Comparison of ENCODE assay signal across 9 cellular contexts in the genomic region with DNA sequence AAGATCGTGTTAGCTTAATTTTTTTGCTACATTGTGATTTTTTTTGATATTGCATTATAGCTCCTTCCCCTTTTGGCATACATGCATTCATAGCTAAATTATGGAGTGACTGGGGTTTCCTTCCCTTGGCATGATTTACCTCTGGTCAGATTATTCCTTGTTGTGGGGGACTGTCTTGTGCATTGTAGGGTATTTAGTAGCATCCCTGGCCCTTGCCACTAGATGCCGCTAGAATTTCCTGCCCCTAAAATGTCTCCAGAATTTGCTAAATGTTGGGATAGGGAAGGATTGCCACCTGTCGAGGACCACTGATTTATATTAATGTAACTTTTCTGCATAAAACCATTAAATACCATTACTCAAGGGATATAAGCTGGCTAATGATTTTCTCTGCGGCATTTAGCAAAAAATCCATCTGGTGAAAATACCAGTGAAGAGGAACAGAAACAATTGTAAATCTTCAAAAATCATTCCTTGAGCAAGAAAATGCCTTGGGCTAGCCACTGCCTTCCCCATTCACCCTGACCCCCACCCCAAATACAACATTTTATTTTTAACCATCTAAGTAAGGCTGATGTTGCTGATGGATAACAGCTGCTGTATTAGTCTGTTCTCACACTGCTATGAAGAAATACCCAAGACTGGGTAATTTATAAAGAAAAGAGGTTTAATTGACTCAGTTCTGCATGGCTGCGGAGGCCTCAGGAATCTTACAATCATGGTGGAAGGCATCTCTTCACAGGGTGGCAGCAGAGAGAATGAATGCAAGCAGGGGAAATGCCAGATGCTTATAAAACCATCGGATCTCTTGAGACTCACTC.
DNase-seq lines count a peak whose midpoint lies in the region; ATAC-seq and TF ChIP-seq lines count a peak whose summit lies in the region.
"Had no signal": no experiment of that assay in that cellular context is flagged by ENCODE, and none has a peak within 500 bp of the region (broad histone marks: within the 10 kb centered on the region; RNA-seq: fewer than 3 reads in every experiment).

No MANE protein-coding gene starts in this region.

- intact Hi-C loops in prostate gland (cut with DNase I) = loop anchor here (2.0 to 5.0 kb wide), 2 partner anchors 37 to 535 kb away; no protein-coding TSS in a partner anchor

- TF ChIP-seq POLR2A in prostate gland (IDR thresholded peaks at IDR 0.05) = no peak

- no peaks in the 10 kb centered on the region for H3K4me1 ChIP-seq in prostate gland (replicated peaks)

- no peak overlapping the region for H3K27ac ChIP-seq in prostate gland

- peak in 2 of 4 experiments; percentile 24 to 40 for TF ChIP-seq CTCF in prostate gland (IDR thresholded peaks at IDR 0.05)

- 70% methylated on average over 6 of the region's 6 CpGs for WGBS in prostate gland

- ATAC-seq in HG03354 (IDR thresholded peaks at IDR 0.05; ENCODE audit: poor library complexity, severe bottlenecking, unreplicated experiment) (peak; percentile 32), GM18907 (IDR thresholded peaks at IDR 0.05; ENCODE audit: unreplicated experiment) (no peak), GM21367 (IDR thresholded peaks at IDR 0.05; ENCODE audit: unreplicated experiment) (no peak), GM19023 (IDR thresholded peaks at IDR 0.05; ENCODE audit: unreplicated experiment) (no peak)

- DNase-seq in AG20443 (ENCODE audit: low spot score) = peak; percentile 41
- DNase-seq in UCSD-AML1 (lab: John Stamatoyannopoulos, UW; ENCODE audit: unreplicated experiment) = peak; percentile 7
- DNase-seq in iPS-NIHi11 (ENCODE audit: low spot score) = peak; percentile 45
- DNase-seq in prostate gland (ENCODE audit: low spot score) = no peak
- DNase-seq: upper lobe of left lung had no signal

- no peak overlapping the region for H3K4me3 ChIP-seq in prostate gland
- H3K4me3 ChIP-seq: upper lobe of left lung had no signal

- no peaks in the 10 kb centered on the region for H3K36me3 ChIP-seq in prostate gland
- H3K36me3 ChIP-seq: upper lobe of left lung had no signal

- H3K9me3 ChIP-seq in prostate gland = no peaks in the 10 kb centered on the region
- H3K9me3 ChIP-seq: upper lobe of left lung had no signal

- no peaks in the 10 kb centered on the region for H3K27me3 ChIP-seq in prostate gland (replicated peaks; ENCODE audit: insufficient read depth)
- H3K27me3 ChIP-seq: upper lobe of left lung had no signal
